In genomic region chr11:130448039-130448415, GRCh38 we compare ENCODE assay signal across 9 cellular contexts. TPM values are rescaled to one million over a fixed set of nuclear protein-coding genes. Genes with fewer than 3 reads are reported as not detected.
DNase-seq lines count a peak whose midpoint lies in the region; FAIRE-seq and TF ChIP-seq lines count a peak whose summit lies in the region.
"Had no signal": no experiment of that assay in that cellular context is flagged by ENCODE, and none has a peak within 500 bp of the region (broad histone marks: within the 10 kb centered on the region; RNA-seq: fewer than 3 reads in every experiment).

No MANE protein-coding gene starts in this region.

- H3K4me3 ChIP-seq in BJ (ENCODE audit: low read depth, low read length) (peak overlapping the region; percentile 56), PC-9 (peak overlapping the region; percentile 74; the same call in 1 of the 2 replicates), epithelial cell of proximal tubule (ENCODE audit: low read depth, low read length) (peak overlapping the region; percentile 61), osteoblast (ENCODE audit: insufficient read depth, low read length) (peak overlapping the region; percentile 78), small intestine (ENCODE audit: low read depth in 1 of 2, low read length in 2 of 2) (peak overlapping the region in 1 of 2 donors; percentile 47)

- no peaks in the 10 kb centered on the region for H3K9me2 ChIP-seq in PC-9 (ENCODE audit: insufficient read depth)

- CTCF ChIA-PET in BJ (lab: Yijun Ruan, JAX) (interaction anchor here (0.7 to 2.7 kb wide), 7 partner anchors 11 to 468 kb away, joined by 3 to 15 read pairs (median 4); partner anchors contain the start of gene SNX19), PC-9 (lab: Charles Lee) (interaction anchor here (0.6 kb wide), 1 partner anchor 448 kb away, joined by 3 read pairs; no protein-coding TSS in a partner anchor)

- peaks cover 34% of the 10 kb centered on the region for H3K4me1 ChIP-seq in PC-9 (replicated peaks; ENCODE audit: insufficient read depth)
- peaks cover 22% of the 10 kb centered on the region for H3K4me1 ChIP-seq in osteoblast (ENCODE audit: insufficient read depth, low read length)
- H3K4me1 ChIP-seq in small intestine (ENCODE audit: control insufficient read depth in 2 of 2, insufficient read depth in 1 of 2, low read depth in 1 of 2, low read length in 1 of 2), result peaks cover 0 to 2% of the 10 kb centered on the region in 2 donors

- BruUV-seq in PC-9 (replicated peaks; lab: Mats Ljungman, UMichigan), result no TSS peak

- H4K20me1 ChIP-seq in PC-9 (ENCODE audit: insufficient read depth) (no peaks in the 10 kb centered on the region), osteoblast (ENCODE audit: insufficient read depth, low read length) (peaks cover 3% of the 10 kb centered on the region)

- WGBS in small intestine, 3 donors, result 8 to 13% (median 10%) methylated on average over 11 of the region's 11 CpGs

- FAIRE-seq in GM12892 (lab: Jason Lieb, UNC), result no peak
- no peak for FAIRE-seq in small intestine (lab: Jason Lieb, UNC)

- no peaks in the 10 kb centered on the region for H3K9me3 ChIP-seq in PC-9 (ENCODE audit: insufficient read depth, low read depth)
- no peaks in the 10 kb centered on the region for H3K9me3 ChIP-seq in osteoblast (ENCODE audit: low read depth, low read length)
- no peaks in the 10 kb centered on the region for H3K9me3 ChIP-seq in small intestine (ENCODE audit: control insufficient read depth, low read depth)

- H3K27ac ChIP-seq in PC-9 (no peak overlapping the region), osteoblast (ENCODE audit: low read depth, low read length) (no peak overlapping the region), small intestine (ENCODE audit: low read depth in 1 of 2, low read length in 1 of 2) (no peak overlapping the region)

- H2AFZ ChIP-seq in PC-9 (peak overlapping the region; percentile 84), osteoblast (ENCODE audit: low read length) (peak overlapping the region; percentile 85)

- H3K36me3 ChIP-seq in BJ (ENCODE audit: control insufficient read depth, insufficient read depth, low read length), result peaks cover 2% of the 10 kb centered on the region
- no peaks in the 10 kb centered on the region for H3K36me3 ChIP-seq in PC-9 (ENCODE audit: low read depth)
- H3K36me3 ChIP-seq in osteoblast (ENCODE audit: insufficient read depth, low read length), result no peaks in the 10 kb centered on the region
- H3K36me3 ChIP-seq in small intestine (ENCODE audit: control insufficient read depth in 2 of 2, insufficient read depth in 2 of 2, low read length in 2 of 2), result no peaks in the 10 kb centered on the region

- H3F3A ChIP-seq in PC-9 (ENCODE audit: insufficient read depth, low read depth), result peaks cover 10% of the 10 kb centered on the region; the same call in 1 of the 2 replicates

- POLR2A ChIA-PET in BJ (lab: Charles Lee), result no interaction called here
- POLR2A ChIA-PET in PC-9 (lab: Charles Lee; ENCODE audit: unreplicated experiment), result interaction anchor here (0.5 to 0.7 kb wide), 2 partner anchors 9 to 327 kb away, joined by 5 to 15 read pairs; no protein-coding TSS in a partner anchor

- no peak for TF ChIP-seq CTCF in BJ (IDR thresholded peaks at IDR 0.05; ENCODE audit: insufficient read depth, low read depth, low read length)
- TF ChIP-seq CTCF in PC-9 (conservative IDR thresholded peaks at IDR 0.05), result no peak
- no peak for TF ChIP-seq CTCF in epithelial cell of proximal tubule (conservative IDR thresholded peaks at IDR 0.05; ENCODE audit: low read depth, low read length)
- no peak for TF ChIP-seq CTCF in osteoblast (IDR thresholded peaks at IDR 0.05; ENCODE audit: extremely low read depth, low read depth, low read length)

- H3K4me2 ChIP-seq in PC-9 (peak overlapping the region; percentile 89), osteoblast (ENCODE audit: insufficient read depth, low read length) (peak overlapping the region; percentile 87)

- no peaks in the 10 kb centered on the region for H3K27me3 ChIP-seq in BJ (ENCODE audit: control insufficient read depth, insufficient read depth, low read length)
- no peaks in the 10 kb centered on the region for H3K27me3 ChIP-seq in PC-9 (ENCODE audit: insufficient read depth, low read depth)
- H3K27me3 ChIP-seq in osteoblast (ENCODE audit: insufficient read depth, low read length), result peaks cover 16% of the 10 kb centered on the region
- H3K27me3 ChIP-seq in small intestine (ENCODE audit: control insufficient read depth in 2 of 2, insufficient read depth in 2 of 2, low read length in 2 of 2), result no peaks in the 10 kb centered on the region

- no peak for TF ChIP-seq POLR2A in GM12892 (IDR thresholded peaks at IDR 0.05; ENCODE audit: low read depth, low read length)

- intact Hi-C loops in PC-9 (cut with micrococcal nuclease; ENCODE audit: unreplicated experiment), result loop anchor here (5.0 kb wide), 1 partner anchor 339 kb away; no protein-coding TSS in a partner anchor

- DNase-seq in BJ (ENCODE audit: low read depth) (no peak), PC-9 (no peak), epithelial cell of proximal tubule (ENCODE audit: low read depth) (no peak), osteoblast (ENCODE audit: insufficient read length, low spot score, missing footprints) (peak; percentile 9), NCI-H2171 (lab: John Stamatoyannopoulos, UW) (no peak), OCI-M1 (lab: John Stamatoyannopoulos, UW) (no peak), GM12892 (ENCODE audit: insufficient read length) (no peak), small intestine (no peak)

- H3K79me2 ChIP-seq in PC-9 (ENCODE audit: low read depth) (peaks cover 17% of the 10 kb centered on the region), osteoblast (ENCODE audit: insufficient read depth, low read length) (no peaks in the 10 kb centered on the region)

RNA-seq across cellular contexts. Expression of gene ADAMTS15, which starts 0.4 kb away (rescaled TPM):
- polyA plus RNA-seq in BJ (2011; rRNA removed) (2.7 and 5.6 TPM in 2 replicates), small intestine (1 to 10 TPM in 1 of 3 donors, under 1 TPM in 1, not detected in 1; 0.27 to 7.2 TPM)
- 6.3 and 6.5 TPM in 2 replicates for polyA minus RNA-seq in BJ (2011; rRNA and poly(A)+ RNA removed)
- total RNA-seq in PC-9 (2021) (1.8 and 2.2 TPM in 2 replicates), epithelial cell of proximal tubule (0.58 and 2.4 TPM in 2 replicates), osteoblast (2.1 and 4.3 TPM in 2 replicates)
- not detected for polyA plus RNA-seq in GM12892 (2012; ENCODE audit: missing spikeins)
- total RNA-seq: mononuclear cell had no signal

RNA-seq across cellular contexts. Expression of gene ADAMTS8, which starts 19.6 kb away (rescaled TPM):
- polyA plus RNA-seq in BJ (2011; rRNA removed) (0.05 TPM in 1 of 2 replicates, not detected in the other), small intestine (1 to 10 TPM in 1 of 3 donors, not detected in 2; 1.9 TPM)
- polyA minus RNA-seq in BJ (2011; rRNA and poly(A)+ RNA removed), result not detected in 2 replicates
- total RNA-seq in PC-9 (2021) (not detected in 2 replicates), epithelial cell of proximal tubule (not detected in 2 replicates), osteoblast (under 0.01 TPM in 1 of 2 replicates, not detected in the other)
- not detected for polyA plus RNA-seq in GM12892 (2012; ENCODE audit: missing spikeins)
- total RNA-seq: mononuclear cell had no signal
